In genomic region chr19:10695401-10696398, GRCh38 we compare ENCODE assay signal across 8 cellular contexts. TPM values are rescaled to one million over a fixed set of nuclear protein-coding genes. Genes with fewer than 3 reads are reported as not detected.
A peak's percentile ranks its signal among the peaks of the same experiment; 100 is the strongest.
DNase-seq lines count a peak whose midpoint lies in the region; ATAC-seq and TF ChIP-seq lines count a peak whose summit lies in the region.

No MANE protein-coding gene starts in this region.

- CTCF ChIA-PET in activated CD4-positive, alpha-beta T cell treated with anti-CD3 and anti-CD28 coated beads, Interleukin-2, amount 10 ng/mL, durations not matched to agents 7 days and 5 days (lab: Charles Lee): interaction anchor here (0.5 to 7.6 kb wide), 8 partner anchors 22 to 267 kb away, joined by 3 to 89 read pairs (median 4); partner anchors contain the start of gene DNM2

- POLR2A ChIA-PET in activated CD4-positive, alpha-beta T cell treated with anti-CD3 and anti-CD28 coated beads, Interleukin-2, amount 10 ng/mL, durations not matched to agents 7 days and 5 days (lab: Charles Lee): interaction anchor here (0.6 kb wide), 1 partner anchor 680 kb away, joined by 3 read pairs; no protein-coding TSS in a partner anchor

- peak; percentile 98 for DNase-seq in GM13976 (ENCODE audit: low spot score)
- peak; percentile 88 for DNase-seq in NCI-H524 treated with DMSO at 0.1 percent for 48 hours (lab: John Stamatoyannopoulos, UW)
- peak; percentile 94 for DNase-seq in activated CD4-positive, alpha-beta T cell treated with anti-CD3 and anti-CD28 coated beads, Interleukin-2, amount 10 ng/mL, durations not matched to agents 7 days and 5 days
- DNase-seq in colonic mucosa: peak; percentile 96
- DNase-seq in left colon: peak; percentile 93 to 96
- peak; percentile 88 to 94 for DNase-seq in stimulated activated CD4-positive, alpha-beta T cell treated with anti-CD3 and anti-CD28 coated beads, Interleukin-2, amount 100 ng/mL, for 24 hours

- H3K4me1 ChIP-seq in colonic mucosa: peaks cover 9% of the 10 kb centered on the region

- TF ChIP-seq CTCF in GM13976 (IDR thresholded peaks at IDR 0.05; ENCODE audit: borderline replicate concordance, control extremely low read depth, extremely low read depth, insufficient read depth, missing control alignments): no peak
- no peak for TF ChIP-seq CTCF in colonic mucosa (IDR thresholded peaks at IDR 0.05)

- no peak overlapping the region for H3K27ac ChIP-seq in colonic mucosa

- no peak overlapping the region for H3K9ac ChIP-seq in colonic mucosa (ENCODE audit: low read depth in 2 of 2, low read length in 2 of 2)

- H3K27ac Mint-ChIP-seq in activated CD4-positive, alpha-beta T cell treated with anti-CD3 and anti-CD28 coated beads, Interleukin-2, amount 10 ng/mL, durations not matched to agents 7 days and 5 days: no peak overlapping the region

- H3K9me3 ChIP-seq in colonic mucosa: no peaks in the 10 kb centered on the region

- H3K4me3 Mint-ChIP-seq in activated CD4-positive, alpha-beta T cell treated with anti-CD3 and anti-CD28 coated beads, Interleukin-2, amount 10 ng/mL, durations not matched to agents 7 days and 5 days: peak overlapping the region; percentile 72

- H3K4me1 Mint-ChIP-seq in activated CD4-positive, alpha-beta T cell treated with anti-CD3 and anti-CD28 coated beads, Interleukin-2, amount 10 ng/mL, durations not matched to agents 7 days and 5 days: peaks cover 17% of the 10 kb centered on the region

- H3K9me3 Mint-ChIP-seq in activated CD4-positive, alpha-beta T cell treated with anti-CD3 and anti-CD28 coated beads, Interleukin-2, amount 10 ng/mL, durations not matched to agents 7 days and 5 days: no peaks in the 10 kb centered on the region

- H3K4me3 ChIP-seq in colonic mucosa: peak overlapping the region; percentile 13

- ATAC-seq in HG03432 (IDR thresholded peaks at IDR 0.05; ENCODE audit: unreplicated experiment): peak; percentile 71
- ATAC-seq in left colon: peak; percentile 99
- ATAC-seq in HG03469 (IDR thresholded peaks at IDR 0.05; ENCODE audit: unreplicated experiment): no peak

- H3K36me3 ChIP-seq in colonic mucosa: no peaks in the 10 kb centered on the region

- in situ Hi-C loops in GM13976 (cut with MboI; ENCODE audit: low sequenced_read_pairs, unreplicated experiment): loop anchor here (5.0 kb wide), 1 partner anchor 113 kb away; no protein-coding TSS in a partner anchor

- peaks cover 15% of the 10 kb centered on the region for H3K27me3 Mint-ChIP-seq in activated CD4-positive, alpha-beta T cell treated with anti-CD3 and anti-CD28 coated beads, Interleukin-2, amount 10 ng/mL, durations not matched to agents 7 days and 5 days

- H3K36me3 Mint-ChIP-seq in activated CD4-positive, alpha-beta T cell treated with anti-CD3 and anti-CD28 coated beads, Interleukin-2, amount 10 ng/mL, durations not matched to agents 7 days and 5 days (ENCODE audit: low read depth): peaks cover 14% of the 10 kb centered on the region

- H3K27me3 ChIP-seq in colonic mucosa: no peaks in the 10 kb centered on the region

- intact Hi-C loops in colonic mucosa (cut with DNase I): no loop called here
- intact Hi-C loops in left colon (cut with DNase I, micrococcal nuclease): loop anchor here in 1 of 2 donors (5.0 kb wide), 1 partner anchor 113 kb away; no protein-coding TSS in a partner anchor

RNA-seq across cellular contexts. Expression of gene QTRT1, which starts 5.5 kb away (rescaled TPM):
- 10 to 100 TPM; 39.9 to 43.8 TPM for total RNA-seq in activated CD4-positive, alpha-beta T cell treated with anti-CD3 and anti-CD28 coated beads, Interleukin-2, amount 10 ng/mL, durations not matched to agents 7 days and 5 days
- total RNA-seq in colonic mucosa (10 to 100 TPM; 74.9 to 94.1 TPM), left colon (10 to 100 TPM; 76.9 to 78.6 TPM)

RNA-seq across cellular contexts. Expression of gene DNM2, which starts 22.2 kb away (rescaled TPM):
- total RNA-seq in activated CD4-positive, alpha-beta T cell treated with anti-CD3 and anti-CD28 coated beads, Interleukin-2, amount 10 ng/mL, durations not matched to agents 7 days and 5 days: 100 to 1,000 TPM; 268 to 270 TPM
- 100 to 1,000 TPM; 450 to 461 TPM for total RNA-seq in colonic mucosa
- 100 to 1,000 TPM; 446 to 618 TPM for total RNA-seq in left colon

RNA-seq across cellular contexts. Expression of gene ILF3, which starts 41.6 kb away (rescaled TPM):
- total RNA-seq in activated CD4-positive, alpha-beta T cell treated with anti-CD3 and anti-CD28 coated beads, Interleukin-2, amount 10 ng/mL, durations not matched to agents 7 days and 5 days: 100 to 1,000 TPM; 385 to 389 TPM
- total RNA-seq in colonic mucosa (100 to 1,000 TPM; 143 to 271 TPM), left colon (100 to 1,000 TPM; 129 to 181 TPM)
